In the genomic region with DNA sequence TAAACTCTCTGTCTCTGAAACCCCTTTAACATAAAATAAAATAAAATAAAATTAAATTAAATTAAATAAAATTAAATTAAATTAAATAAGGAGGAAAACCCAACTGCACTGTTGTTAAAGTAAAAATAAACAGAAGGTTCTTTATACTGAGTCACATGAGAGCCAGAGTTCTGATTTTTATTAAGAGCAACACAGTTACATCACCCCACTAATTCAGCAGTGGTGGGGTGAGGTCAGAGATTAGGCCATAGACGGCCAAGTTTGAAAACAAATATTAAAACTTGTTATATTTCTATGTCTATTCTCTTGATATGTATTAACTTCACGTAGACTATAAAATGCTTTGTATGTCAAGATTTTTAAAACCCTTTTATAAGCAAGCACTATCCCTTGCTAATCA, we compare ENCODE assay signal across 1 cellular context.
TF ChIP-seq lines count a peak whose summit lies in the region.

No MANE protein-coding gene starts in this region.

TF ChIP-seq in SK-N-SH treated with all-trans-retinoic acid at 6 μM for 48 hours, 23 proteins besides CTCF, POLR2A, EP300 and RAD21 (continued from another document):
- TF ChIP-seq, protein P1, sequence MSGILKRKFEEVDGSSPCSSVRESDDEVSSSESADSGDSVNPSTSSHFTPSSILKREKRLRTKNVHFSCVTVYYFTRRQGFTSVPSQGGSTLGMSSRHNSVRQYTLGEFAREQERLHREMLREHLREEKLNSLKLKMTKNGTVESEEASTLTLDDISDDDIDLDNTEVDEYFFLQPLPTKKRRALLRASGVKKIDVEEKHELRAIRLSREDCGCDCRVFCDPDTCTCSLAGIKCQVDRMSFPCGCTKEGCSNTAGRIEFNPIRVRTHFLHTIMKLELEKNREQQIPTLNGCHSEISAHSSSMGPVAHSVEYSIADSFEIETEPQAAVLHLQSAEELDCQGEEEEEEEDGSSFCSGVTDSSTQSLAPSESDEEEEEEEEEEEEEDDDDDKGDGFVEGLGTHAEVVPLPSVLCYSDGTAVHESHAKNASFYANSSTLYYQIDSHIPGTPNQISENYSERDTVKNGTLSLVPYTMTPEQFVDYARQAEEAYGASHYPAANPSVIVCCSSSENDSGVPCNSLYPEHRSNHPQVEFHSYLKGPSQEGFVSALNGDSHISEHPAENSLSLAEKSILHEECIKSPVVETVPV (CRISPR knock-in tag; IDR thresholded peaks at IDR 0.05) = no peak
